In genomic region chr1:46615088-46615487, GRCh38 we compare ENCODE assay signal across 11 cellular contexts. TPM values are rescaled to one million over a fixed set of nuclear protein-coding genes. Genes with fewer than 3 reads are reported as not detected.
DNase-seq lines count a peak whose midpoint lies in the region; ATAC-seq and TF ChIP-seq lines count a peak whose summit lies in the region.
"Had no signal": no experiment of that assay in that cellular context is flagged by ENCODE, and none has a peak within 500 bp of the region (broad histone marks: within the 10 kb centered on the region; RNA-seq: fewer than 3 reads in every experiment).

No MANE protein-coding gene starts in this region.

- H3K4me3 Mint-ChIP-seq in activated CD4-positive, alpha-beta T cell treated with anti-CD3 and anti-CD28 coated beads for 36 hours: peak overlapping the region; percentile 87
- H3K4me3 Mint-ChIP-seq in activated CD8-positive, alpha-beta T cell treated with anti-CD3 and anti-CD28 coated beads, Interleukin-2, amount 10 ng/mL, durations not matched to agents 7 days and 5 days: peak overlapping the region; percentile 92
- H3K4me3 Mint-ChIP-seq in stimulated activated naive B cell treated with anti-CD40 and anti-IgM and Interleukin-4, amounts not matched to agents 10 μg/mL and 1 μg/mL and 100 μg/mL, for 72 hours: peak overlapping the region; percentile 89 to 93

- H3K27ac ChIP-seq in hepatocyte: no peak overlapping the region

- no peak for ATAC-seq in activated CD4-positive, alpha-beta T cell treated with anti-CD3 and anti-CD28 coated beads for 36 hours
- no peak for ATAC-seq in activated CD8-positive, alpha-beta T cell treated with anti-CD3 and anti-CD28 coated beads, Interleukin-2, amount 10 ng/mL, durations not matched to agents 7 days and 5 days
- ATAC-seq in stimulated activated naive B cell treated with anti-CD40 and anti-IgM and Interleukin-4, amounts not matched to agents 10 μg/mL and 1 μg/mL and 100 μg/mL, for 72 hours (replicated peaks): no peak
- no peak for ATAC-seq in GM19395 (IDR thresholded peaks at IDR 0.05; ENCODE audit: unreplicated experiment)
- ATAC-seq in GM21737 (IDR thresholded peaks at IDR 0.05; ENCODE audit: unreplicated experiment): no peak

- H3K9me3 Mint-ChIP-seq in activated CD4-positive, alpha-beta T cell treated with anti-CD3 and anti-CD28 coated beads for 36 hours (ENCODE audit: low read depth): no peaks in the 10 kb centered on the region
- no peaks in the 10 kb centered on the region for H3K9me3 Mint-ChIP-seq in activated CD8-positive, alpha-beta T cell treated with anti-CD3 and anti-CD28 coated beads, Interleukin-2, amount 10 ng/mL, durations not matched to agents 7 days and 5 days (ENCODE audit: insufficient read depth)
- no peaks in the 10 kb centered on the region for H3K9me3 Mint-ChIP-seq in stimulated activated naive B cell treated with anti-CD40 and anti-IgM and Interleukin-4, amounts not matched to agents 10 μg/mL and 1 μg/mL and 100 μg/mL, for 72 hours

- H3K27ac Mint-ChIP-seq in activated CD4-positive, alpha-beta T cell treated with anti-CD3 and anti-CD28 coated beads for 36 hours: peak overlapping the region; percentile 89
- peak overlapping the region; percentile 86 for H3K27ac Mint-ChIP-seq in activated CD8-positive, alpha-beta T cell treated with anti-CD3 and anti-CD28 coated beads, Interleukin-2, amount 10 ng/mL, durations not matched to agents 7 days and 5 days
- peak overlapping the region; percentile 95 for H3K27ac Mint-ChIP-seq in stimulated activated naive B cell treated with anti-CD40 and anti-IgM and Interleukin-4, amounts not matched to agents 10 μg/mL and 1 μg/mL and 100 μg/mL, for 72 hours

- no peaks in the 10 kb centered on the region for H3K9me3 ChIP-seq in hepatocyte (ENCODE audit: low read depth)

- no peaks in the 10 kb centered on the region for H4K20me1 ChIP-seq in hepatocyte (ENCODE audit: insufficient read depth, poor library complexity, severe bottlenecking)

- peaks cover 48% of the 10 kb centered on the region for H3K4me1 Mint-ChIP-seq in activated CD4-positive, alpha-beta T cell treated with anti-CD3 and anti-CD28 coated beads for 36 hours
- H3K4me1 Mint-ChIP-seq in activated CD8-positive, alpha-beta T cell treated with anti-CD3 and anti-CD28 coated beads, Interleukin-2, amount 10 ng/mL, durations not matched to agents 7 days and 5 days (ENCODE audit: low read depth): peaks cover 72% of the 10 kb centered on the region
- H3K4me1 Mint-ChIP-seq in stimulated activated naive B cell treated with anti-CD40 and anti-IgM and Interleukin-4, amounts not matched to agents 10 μg/mL and 1 μg/mL and 100 μg/mL, for 72 hours: peaks cover 66 to 92% of the 10 kb centered on the region in 2 donors

- no peak overlapping the region for H3K4me3 ChIP-seq in hepatocyte

- peaks cover 13% of the 10 kb centered on the region for H3K4me1 ChIP-seq in hepatocyte (ENCODE audit: insufficient read depth)

- peaks cover 4% of the 10 kb centered on the region for H3K36me3 Mint-ChIP-seq in activated CD4-positive, alpha-beta T cell treated with anti-CD3 and anti-CD28 coated beads for 36 hours (ENCODE audit: low read depth)
- H3K36me3 Mint-ChIP-seq in activated CD8-positive, alpha-beta T cell treated with anti-CD3 and anti-CD28 coated beads, Interleukin-2, amount 10 ng/mL, durations not matched to agents 7 days and 5 days (ENCODE audit: low read depth): peaks cover 29% of the 10 kb centered on the region
- peaks cover 45 to 48% of the 10 kb centered on the region in 2 donors for H3K36me3 Mint-ChIP-seq in stimulated activated naive B cell treated with anti-CD40 and anti-IgM and Interleukin-4, amounts not matched to agents 10 μg/mL and 1 μg/mL and 100 μg/mL, for 72 hours

- TF ChIP-seq CTCF in hepatocyte (IDR thresholded peaks at IDR 0.05; ENCODE audit: poor library complexity): no peak

- intact Hi-C loops in activated CD4-positive, alpha-beta T cell treated with anti-CD3 and anti-CD28 coated beads for 36 hours (cut with DNase I, micrococcal nuclease): loop anchor here (5.0 kb wide), 2 partner anchors 52 to 102 kb away; partner anchors contain the start of genes ATPAF1 (in 2 of the 2) and EFCAB14 (in 1 of the 2)

- no peaks in the 10 kb centered on the region for H3K9me2 ChIP-seq in hepatocyte (replicated peaks; ENCODE audit: insufficient read depth)

- no peak overlapping the region for H2AFZ ChIP-seq in hepatocyte

- POLR2A ChIA-PET in activated CD4-positive, alpha-beta T cell treated with anti-CD3 and anti-CD28 coated beads for 36 hours (lab: Charles Lee): interaction anchor here (2.6 kb wide), 1 partner anchor 11 kb away, joined by 19 read pairs; the partner anchor contains the start of gene MKNK1
- POLR2A ChIA-PET in activated CD8-positive, alpha-beta T cell treated with anti-CD3 and anti-CD28 coated beads, Interleukin-2, amount 10 ng/mL, durations not matched to agents 7 days and 5 days (lab: Charles Lee): interaction anchor here (1.3 to 6.7 kb wide), 4 partner anchors 11 to 100 kb away, joined by 4 to 79 read pairs (median 6); partner anchors contain the start of genes ATPAF1 and MKNK1

- DNase-seq in activated CD4-positive, alpha-beta T cell treated with anti-CD3 and anti-CD28 coated beads for 36 hours: no peak
- DNase-seq in activated CD4-positive, alpha-beta T cell treated with anti-CD3 and anti-CD28 coated beads, Interleukin-2, amount 50 U/mL, for 48 hours: no peak
- no peak for DNase-seq in activated CD8-positive, alpha-beta T cell treated with anti-CD3 and anti-CD28 coated beads, Interleukin-2, amount 10 ng/mL, durations not matched to agents 7 days and 5 days
- no peak for DNase-seq in hepatocyte (ENCODE audit: low spot score)
- no peak for DNase-seq in stimulated activated naive B cell treated with anti-CD40 and anti-IgM and Interleukin-4, amounts not matched to agents 10 μg/mL and 1 μg/mL and 100 μg/mL, for 72 hours
- no peak for DNase-seq in NCI-H2107 treated with DMSO at 0.1 percent for 48 hours (lab: John Stamatoyannopoulos, UW; ENCODE audit: unreplicated experiment)
- DNase-seq: NCI-H524, T1000 had no signal

- peaks cover 19% of the 10 kb centered on the region for H3K79me2 ChIP-seq in hepatocyte

- no peaks in the 10 kb centered on the region for H3K27me3 ChIP-seq in hepatocyte

- no peaks in the 10 kb centered on the region for H3K27me3 Mint-ChIP-seq in activated CD4-positive, alpha-beta T cell treated with anti-CD3 and anti-CD28 coated beads for 36 hours
- no peaks in the 10 kb centered on the region for H3K27me3 Mint-ChIP-seq in activated CD8-positive, alpha-beta T cell treated with anti-CD3 and anti-CD28 coated beads, Interleukin-2, amount 10 ng/mL, durations not matched to agents 7 days and 5 days (ENCODE audit: low read depth)
- H3K27me3 Mint-ChIP-seq in stimulated activated naive B cell treated with anti-CD40 and anti-IgM and Interleukin-4, amounts not matched to agents 10 μg/mL and 1 μg/mL and 100 μg/mL, for 72 hours: no peaks in the 10 kb centered on the region

- H3K4me2 ChIP-seq in hepatocyte: peak overlapping the region; percentile 96

- CTCF ChIA-PET in activated CD4-positive, alpha-beta T cell treated with anti-CD3 and anti-CD28 coated beads for 36 hours (lab: Charles Lee): interaction anchor here (1.0 to 5.6 kb wide), 2 partner anchors 10 to 168 kb away, joined by 4 to 47 read pairs; partner anchors contain the start of gene MKNK1
- CTCF ChIA-PET in activated CD8-positive, alpha-beta T cell treated with anti-CD3 and anti-CD28 coated beads, Interleukin-2, amount 10 ng/mL, durations not matched to agents 7 days and 5 days (lab: Charles Lee): interaction anchor here (0.9 to 2.8 kb wide), 4 partner anchors 8 to 110 kb away, joined by 3 to 19 read pairs (median 6); partner anchors contain the start of gene MKNK1

- 92% methylated on average over 2 of the region's 2 CpGs for WGBS in hepatocyte (ENCODE audit: low lambda C conversion rate, missing lambda C conversion rate)

- H3K36me3 ChIP-seq in hepatocyte (replicated peaks; ENCODE audit: insufficient read depth, low read depth): no peaks in the 10 kb centered on the region

RNA-seq across cellular contexts. Expression of gene MOB3C, which starts 1.5 kb away (rescaled TPM):
- total RNA-seq in activated CD4-positive, alpha-beta T cell treated with anti-CD3 and anti-CD28 coated beads for 36 hours: 1 to 10 TPM; 8.5 to 8.9 TPM
- total RNA-seq in activated CD8-positive, alpha-beta T cell treated with anti-CD3 and anti-CD28 coated beads, Interleukin-2, amount 10 ng/mL, durations not matched to agents 7 days and 5 days: 10 to 100 TPM; 20.1 to 20.9 TPM
- total RNA-seq in hepatocyte: 5.3 and 6.6 TPM in 2 replicates
- polyA plus RNA-seq in hepatocyte: 5.1 and 5.8 TPM in 2 replicates

RNA-seq across cellular contexts. Expression of gene MKNK1, which starts 11.0 kb away (rescaled TPM):
- 10 to 100 TPM; 27.8 to 31.0 TPM for total RNA-seq in activated CD4-positive, alpha-beta T cell treated with anti-CD3 and anti-CD28 coated beads for 36 hours
- total RNA-seq in activated CD8-positive, alpha-beta T cell treated with anti-CD3 and anti-CD28 coated beads, Interleukin-2, amount 10 ng/mL, durations not matched to agents 7 days and 5 days: 10 to 100 TPM; 68.9 to 72.3 TPM
- 20.6 and 21.6 TPM in 2 replicates for total RNA-seq in hepatocyte
- 17.8 and 29.6 TPM in 2 replicates for polyA plus RNA-seq in hepatocyte

RNA-seq across cellular contexts. Expression of gene ATPAF1, which starts 53.1 kb away (rescaled TPM):
- total RNA-seq in activated CD4-positive, alpha-beta T cell treated with anti-CD3 and anti-CD28 coated beads for 36 hours: 10 to 100 TPM; 46.1 to 48.5 TPM
- total RNA-seq in activated CD8-positive, alpha-beta T cell treated with anti-CD3 and anti-CD28 coated beads, Interleukin-2, amount 10 ng/mL, durations not matched to agents 7 days and 5 days: 10 to 100 TPM; 47.4 to 55.0 TPM
- 57.5 and 58.4 TPM in 2 replicates for total RNA-seq in hepatocyte
- polyA plus RNA-seq in hepatocyte: 59.3 and 63.2 TPM in 2 replicates

RNA-seq across cellular contexts. Expression of gene TEX38, which starts 56.6 kb away (rescaled TPM):
- total RNA-seq in activated CD4-positive, alpha-beta T cell treated with anti-CD3 and anti-CD28 coated beads for 36 hours: under 1 TPM in 1 of 2 experiments, not detected in 1; 0.18 TPM
- not detected for total RNA-seq in activated CD8-positive, alpha-beta T cell treated with anti-CD3 and anti-CD28 coated beads, Interleukin-2, amount 10 ng/mL, durations not matched to agents 7 days and 5 days
- 0.16 TPM in 1 of 2 replicates, not detected in the other for total RNA-seq in hepatocyte
- polyA plus RNA-seq in hepatocyte: 0.27 and 0.40 TPM in 2 replicates
- total RNA-seq: A673 had no signal
